ENCODE assay signal across 8 cellular contexts in genomic region chr9:69421908-69422801, GRCh38.
A peak's percentile ranks its signal among the peaks of the same experiment; 100 is the strongest.
DNase-seq lines count a peak whose midpoint lies in the region; ATAC-seq, FAIRE-seq and TF ChIP-seq lines count a peak whose summit lies in the region.

No MANE protein-coding gene starts in this region.

- H3K27me3 ChIP-seq in SU-DHL-6 (ENCODE audit: low read length) (no peaks in the 10 kb centered on the region), GM12878 (replicated peaks in 1 of 2; ENCODE audit: control insufficient read depth in 2 of 2, insufficient read depth in 2 of 2, low read length in 1 of 2) (no peaks in the 10 kb centered on the region; a peak in 2 of 4 replicates), gastrocnemius medialis (no peaks in the 10 kb centered on the region)

- H3K4me1 ChIP-seq in GM12878 (ENCODE audit: control insufficient read depth, insufficient read depth, low read length) (no peaks in the 10 kb centered on the region), gastrocnemius medialis (no peaks in the 10 kb centered on the region)

- DNase-seq in CD14-positive monocyte (ENCODE audit: low spot score): no peak
- DNase-seq in NAMALWA (ENCODE audit: low spot score): peak; percentile 65
- DNase-seq in GM12878 (ENCODE audit: low read depth, low spot score): no peak
- peak in 41 of 51 donors; percentile 11 to 83 (median 44) for DNase-seq in hypothalamus (lab: John Stamatoyannopoulos, UW)
- DNase-seq in gastrocnemius medialis: peak; percentile 32 to 47

- no peak overlapping the region for H3K4me3 ChIP-seq in SU-DHL-6 (ENCODE audit: insufficient read depth, low read length, poor library complexity, severe bottlenecking)
- H3K4me3 ChIP-seq in GM12878: no peak overlapping the region
- H3K4me3 ChIP-seq in gastrocnemius medialis: no peak overlapping the region

- CTCF ChIA-PET in GM12878 (lab: Yijun Ruan, JAX): interaction anchor here (0.7 to 5.1 kb wide), 32 partner anchors 8 to 689 kb away, joined by 3 to 89 read pairs (median 4); partner anchors contain the start of gene FXN

- H4K20me1 ChIP-seq in SU-DHL-6 (ENCODE audit: low read depth, low read length): no peaks in the 10 kb centered on the region
- no peaks in the 10 kb centered on the region for H4K20me1 ChIP-seq in GM12878 (ENCODE audit: control insufficient read depth, insufficient read depth)

- peaks cover 0 to 2% (median 1%) of the 10 kb centered on the region in 3 donors for H3K27me3 Mint-ChIP-seq in CD14-positive monocyte (ENCODE audit: low read depth in 3 of 3)

- H3K36me3 Mint-ChIP-seq in CD14-positive monocyte: no peaks in the 10 kb centered on the region

- H3K27ac ChIP-seq in SU-DHL-6 (ENCODE audit: low read depth, low read length) (no peak overlapping the region), GM12878 (ENCODE audit: control insufficient read depth, insufficient read depth) (no peak overlapping the region), gastrocnemius medialis (no peak overlapping the region)

- no peaks in the 10 kb centered on the region for H3K36me3 ChIP-seq in SU-DHL-6 (ENCODE audit: low read length)
- no peaks in the 10 kb centered on the region for H3K36me3 ChIP-seq in GM12878 (ENCODE audit: control insufficient read depth in 2 of 2, insufficient read depth in 2 of 2, low read length in 1 of 2)
- no peaks in the 10 kb centered on the region for H3K36me3 ChIP-seq in gastrocnemius medialis

- H3K4me2 ChIP-seq in SU-DHL-6 (ENCODE audit: low read depth, low read length, poor library complexity, severe bottlenecking) (no peak overlapping the region), GM12878 (ENCODE audit: control insufficient read depth, insufficient read depth) (no peak overlapping the region)

- no peak overlapping the region for H3K4me3 Mint-ChIP-seq in CD14-positive monocyte

- H3K4me1 Mint-ChIP-seq in CD14-positive monocyte: no peaks in the 10 kb centered on the region

- no peak for TF ChIP-seq EP300 in GM12878 (IDR thresholded peaks at IDR 0.05; ENCODE audit: borderline replicate concordance in 1 of 2, control insufficient read depth in 1 of 2, low read depth in 2 of 2, low read length in 2 of 2)

- no peak overlapping the region for H3K27ac Mint-ChIP-seq in CD14-positive monocyte

- H2AFZ ChIP-seq in SU-DHL-6 (ENCODE audit: low read depth, low read length, severe bottlenecking) (no peak overlapping the region), GM12878 (ENCODE audit: control insufficient read depth, low read depth, low read length) (no peak overlapping the region)

- 35% methylated on average over 16 of the region's 16 CpGs for whole genome bisulfite sequencing in GM12878 (ENCODE audit: insufficient coverage, insufficient replicate concordance, low lambda C conversion rate, missing lambda C conversion rate)

- no TSS peak for BruUV-seq in GM12878 (replicated peaks; lab: Mats Ljungman, UMichigan)

- TF ChIP-seq POLR2A in GM12878 (IDR thresholded peaks at IDR 0.05; ENCODE audit: low read depth, low read length): no peak
- TF ChIP-seq POLR2A in gastrocnemius medialis (IDR thresholded peaks at IDR 0.05): no peak

- intact Hi-C loops in CD14-positive monocyte (cut with micrococcal nuclease): loop anchor here (5.0 kb wide), 2 partner anchors 455 to 690 kb away; no protein-coding TSS in a partner anchor
- intact Hi-C loops in GM12878 (cut with micrococcal nuclease; ENCODE audit: unreplicated experiment): loop anchor here (2.0 to 5.0 kb wide), 5 partner anchors 50 to 690 kb away; partner anchors contain the start of gene APBA1
- intact Hi-C loops in gastrocnemius medialis (cut with DNase I; ENCODE audit: low total_unique reads): loop anchor here (2.0 to 10.0 kb wide), 3 partner anchors 127 to 503 kb away; no protein-coding TSS in a partner anchor

- SMC1A ChIA-PET in GM12878 (lab: Charles Lee; ENCODE audit: uncharacterized antibody, unreplicated experiment): interaction anchor here (0.5 to 4.7 kb wide), 10 partner anchors 54 to 959 kb away, joined by 3 to 48 read pairs (median 6); no protein-coding TSS in a partner anchor

- H3K9me3 ChIP-seq in SU-DHL-6 (ENCODE audit: insufficient read depth, low read length) (no peaks in the 10 kb centered on the region), GM12878 (replicated peaks; ENCODE audit: control insufficient read depth, insufficient read depth, low read length) (no peaks in the 10 kb centered on the region), gastrocnemius medialis (no peaks in the 10 kb centered on the region)

- no peaks in the 10 kb centered on the region for H3K9me2 ChIP-seq in SU-DHL-6 (replicated peaks; ENCODE audit: insufficient read depth, low read length)

- TF ChIP-seq CTCF in CD14-positive monocyte (IDR thresholded peaks at IDR 0.05) (peak; percentile 78), SU-DHL-6 (IDR thresholded peaks at IDR 0.05; ENCODE audit: insufficient read depth, low read length, poor library complexity, severe bottlenecking) (peak; percentile 66), GM12878 (IDR thresholded peaks at IDR 0.05 in 2 of 3, conservative IDR thresholded peaks at IDR 0.05 in 1 of 3; ENCODE audit: control insufficient read depth in 2 of 3, extremely low read depth in 1 of 3, insufficient read depth in 1 of 3, low read depth in 3 of 3, low read length in 3 of 3) (peak; percentile 63 to 83 (median 70); a peak in 5 of 6 replicates), gastrocnemius medialis (IDR thresholded peaks at IDR 0.05 in 4 of 5, conservative IDR thresholded peaks at IDR 0.05 in 1 of 5) (peak; percentile 75 to 87 (median 83))

- POLR2A ChIA-PET in GM12878 (lab: Charles Lee): no interaction called here

- peak; percentile 95 for TF ChIP-seq RAD21 in GM12878 (IDR thresholded peaks at IDR 0.05; ENCODE audit: insufficient read depth, low read depth, low read length)

- peak; percentile 88 for FAIRE-seq in GM12878 (lab: Jason Lieb, UNC)

- peak; percentile 58 for ATAC-seq in GM19328 (IDR thresholded peaks at IDR 0.05; ENCODE audit: unreplicated experiment)
- ATAC-seq in GM12878: peak; percentile 81
- peak; percentile 89 for ATAC-seq in gastrocnemius medialis
- no peak for ATAC-seq in GM21576 (IDR thresholded peaks at IDR 0.05; ENCODE audit: unreplicated experiment)

- no peak overlapping the region for H3K9ac ChIP-seq in SU-DHL-6 (ENCODE audit: low read length)
- no peak overlapping the region for H3K9ac ChIP-seq in GM12878 (ENCODE audit: control insufficient read depth, insufficient read depth, low read length)

- in situ Hi-C loops in GM12878 (cut with MboI) (loop anchor here (5.0 to 10.0 kb wide), 3 partner anchors 125 to 503 kb away; no protein-coding TSS in a partner anchor), gastrocnemius medialis (cut with MboI; ENCODE audit: low sequenced_read_pairs in 4 of 4) (loop anchor here (5.0 to 25.0 kb wide), 5 partner anchors 123 to 503 kb away; no protein-coding TSS in a partner anchor)

- RAD21 ChIA-PET in GM12878 (lab: Charles Lee; ENCODE audit: unreplicated experiment): interaction anchor here (0.9 to 3.9 kb wide), 10 partner anchors 10 to 688 kb away, joined by 3 to 26 read pairs (median 6); no protein-coding TSS in a partner anchor

- H3K9me3 Mint-ChIP-seq in CD14-positive monocyte: peaks cover 0 to 5% (median 0%) of the 10 kb centered on the region in 7 donors

- H3K79me2 ChIP-seq in SU-DHL-6 (ENCODE audit: insufficient read depth, low read length): no peaks in the 10 kb centered on the region
- H3K79me2 ChIP-seq in GM12878 (ENCODE audit: control insufficient read depth, insufficient read depth, low read length): no peaks in the 10 kb centered on the region

- H3F3A ChIP-seq in SU-DHL-6 (ENCODE audit: insufficient read depth): no peaks in the 10 kb centered on the region

TF ChIP-seq in GM12878, 131 proteins besides CTCF, POLR2A, EP300 and RAD21:
- TF ChIP-seq LARP7 (IDR thresholded peaks at IDR 0.05) (no peak), YY1 (IDR thresholded peaks at IDR 0.05; ENCODE audit: low read depth, low read length) (0 out of 2 replicates have a peak, but pooled peaks have one; percentile 46), SMC3 (IDR thresholded peaks at IDR 0.05; ENCODE audit: borderline replicate concordance, low read length) (peak; percentile 93)

Comparison
In these comparisons a context has a peak if more than half of its experiments do, and no peak if none do; other contexts are left out.
1. DNase-seq: peak in NAMALWA (single experiment), hypothalamus (41 of 51) and gastrocnemius medialis (2 of 2); none in CD14-positive monocyte (single experiment) and GM12878 (single experiment).
2. Peak in every context shown above with its lines, with median percentiles within 50 percentile points of each other: CTCF ChIP-seq.